Comparison of ENCODE assay signal across 1 cellular context in the genomic region with DNA sequence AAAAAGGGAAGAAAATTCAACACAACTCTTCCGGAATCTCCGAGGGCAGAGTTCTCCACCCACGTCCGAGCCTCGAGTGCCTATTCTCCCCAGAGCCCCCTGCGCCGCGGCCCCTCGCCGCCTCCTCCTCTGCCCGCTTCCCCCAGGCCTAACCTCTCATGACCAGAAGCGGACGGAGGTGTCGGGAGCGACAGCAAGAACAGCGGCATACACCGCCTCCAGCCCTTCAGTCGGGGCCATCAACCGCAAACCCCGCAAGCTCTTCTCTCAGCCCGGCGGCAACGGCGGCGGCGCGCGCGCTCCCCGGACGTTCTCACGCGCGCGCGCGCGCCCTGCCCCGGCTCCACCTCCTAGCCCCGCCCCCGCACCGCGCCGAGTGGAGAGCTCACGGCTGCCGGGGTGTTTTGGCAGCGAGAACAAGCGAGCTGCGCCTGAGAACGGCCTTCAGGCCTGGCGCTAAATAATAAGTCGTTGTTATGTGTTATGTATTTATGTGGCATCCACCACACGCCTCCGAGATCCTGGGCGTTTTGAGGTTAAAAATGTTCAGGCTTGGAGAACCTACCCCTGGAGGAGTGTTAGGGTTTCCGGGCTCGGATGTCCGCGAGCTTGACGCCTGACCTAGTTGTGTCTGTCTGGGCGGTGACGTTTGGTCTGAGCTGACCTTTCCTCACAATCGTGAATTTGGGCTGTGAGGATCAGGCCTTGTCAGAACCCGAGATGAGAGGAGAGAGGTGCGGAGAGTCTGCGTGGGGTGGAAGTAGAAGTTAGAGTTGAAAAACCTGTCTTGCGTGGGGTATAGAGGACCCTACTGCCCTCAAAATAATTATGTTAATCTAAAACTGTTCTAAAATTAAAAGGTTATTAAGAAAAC.
TF ChIP-seq lines count a peak whose summit lies in the region.

A gene with protein sequence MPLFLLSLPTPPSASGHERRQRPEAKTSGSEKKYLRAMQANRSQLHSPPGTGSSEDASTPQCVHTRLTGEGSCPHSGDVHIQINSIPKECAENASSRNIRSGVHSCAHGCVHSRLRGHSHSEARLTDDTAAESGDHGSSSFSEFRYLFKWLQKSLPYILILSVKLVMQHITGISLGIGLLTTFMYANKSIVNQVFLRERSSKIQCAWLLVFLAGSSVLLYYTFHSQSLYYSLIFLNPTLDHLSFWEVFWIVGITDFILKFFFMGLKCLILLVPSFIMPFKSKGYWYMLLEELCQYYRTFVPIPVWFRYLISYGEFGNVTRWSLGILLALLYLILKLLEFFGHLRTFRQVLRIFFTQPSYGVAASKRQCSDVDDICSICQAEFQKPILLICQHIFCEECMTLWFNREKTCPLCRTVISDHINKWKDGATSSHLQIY (minus strand): TSS at position 286 of the 874 bp plus-strand sequence. CDS start 77 bp downstream, at position 209.

TF ChIP-seq in HCT116, 20 proteins besides CTCF, POLR2A, EP300 and RAD21 (continued from another document):
- TF ChIP-seq, protein P1, sequence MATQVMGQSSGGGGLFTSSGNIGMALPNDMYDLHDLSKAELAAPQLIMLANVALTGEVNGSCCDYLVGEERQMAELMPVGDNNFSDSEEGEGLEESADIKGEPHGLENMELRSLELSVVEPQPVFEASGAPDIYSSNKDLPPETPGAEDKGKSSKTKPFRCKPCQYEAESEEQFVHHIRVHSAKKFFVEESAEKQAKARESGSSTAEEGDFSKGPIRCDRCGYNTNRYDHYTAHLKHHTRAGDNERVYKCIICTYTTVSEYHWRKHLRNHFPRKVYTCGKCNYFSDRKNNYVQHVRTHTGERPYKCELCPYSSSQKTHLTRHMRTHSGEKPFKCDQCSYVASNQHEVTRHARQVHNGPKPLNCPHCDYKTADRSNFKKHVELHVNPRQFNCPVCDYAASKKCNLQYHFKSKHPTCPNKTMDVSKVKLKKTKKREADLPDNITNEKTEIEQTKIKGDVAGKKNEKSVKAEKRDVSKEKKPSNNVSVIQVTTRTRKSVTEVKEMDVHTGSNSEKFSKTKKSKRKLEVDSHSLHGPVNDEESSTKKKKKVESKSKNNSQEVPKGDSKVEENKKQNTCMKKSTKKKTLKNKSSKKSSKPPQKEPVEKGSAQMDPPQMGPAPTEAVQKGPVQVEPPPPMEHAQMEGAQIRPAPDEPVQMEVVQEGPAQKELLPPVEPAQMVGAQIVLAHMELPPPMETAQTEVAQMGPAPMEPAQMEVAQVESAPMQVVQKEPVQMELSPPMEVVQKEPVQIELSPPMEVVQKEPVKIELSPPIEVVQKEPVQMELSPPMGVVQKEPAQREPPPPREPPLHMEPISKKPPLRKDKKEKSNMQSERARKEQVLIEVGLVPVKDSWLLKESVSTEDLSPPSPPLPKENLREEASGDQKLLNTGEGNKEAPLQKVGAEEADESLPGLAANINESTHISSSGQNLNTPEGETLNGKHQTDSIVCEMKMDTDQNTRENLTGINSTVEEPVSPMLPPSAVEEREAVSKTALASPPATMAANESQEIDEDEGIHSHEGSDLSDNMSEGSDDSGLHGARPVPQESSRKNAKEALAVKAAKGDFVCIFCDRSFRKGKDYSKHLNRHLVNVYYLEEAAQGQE (IDR thresholded peaks at IDR 0.05; ENCODE audit: low read depth), result no peak
- TF ChIP-seq TCF7L2 (IDR thresholded peaks at IDR 0.05; ENCODE audit: borderline replicate concordance, extremely low read depth, insufficient read depth, insufficient read length), result peak; percentile 59
- TF ChIP-seq FOSL1 (IDR thresholded peaks at IDR 0.05; ENCODE audit: low read depth), result no peak
- peak; percentile 93 for TF ChIP-seq EGR1 (IDR thresholded peaks at IDR 0.05; ENCODE audit: low read depth)
- TF ChIP-seq, protein P2, sequence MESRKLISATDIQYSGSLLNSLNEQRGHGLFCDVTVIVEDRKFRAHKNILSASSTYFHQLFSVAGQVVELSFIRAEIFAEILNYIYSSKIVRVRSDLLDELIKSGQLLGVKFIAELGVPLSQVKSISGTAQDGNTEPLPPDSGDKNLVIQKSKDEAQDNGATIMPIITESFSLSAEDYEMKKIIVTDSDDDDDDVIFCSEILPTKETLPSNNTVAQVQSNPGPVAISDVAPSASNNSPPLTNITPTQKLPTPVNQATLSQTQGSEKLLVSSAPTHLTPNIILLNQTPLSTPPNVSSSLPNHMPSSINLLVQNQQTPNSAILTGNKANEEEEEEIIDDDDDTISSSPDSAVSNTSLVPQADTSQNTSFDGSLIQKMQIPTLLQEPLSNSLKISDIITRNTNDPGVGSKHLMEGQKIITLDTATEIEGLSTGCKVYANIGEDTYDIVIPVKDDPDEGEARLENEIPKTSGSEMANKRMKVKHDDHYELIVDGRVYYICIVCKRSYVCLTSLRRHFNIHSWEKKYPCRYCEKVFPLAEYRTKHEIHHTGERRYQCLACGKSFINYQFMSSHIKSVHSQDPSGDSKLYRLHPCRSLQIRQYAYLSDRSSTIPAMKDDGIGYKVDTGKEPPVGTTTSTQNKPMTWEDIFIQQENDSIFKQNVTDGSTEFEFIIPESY (IDR thresholded peaks at IDR 0.05; ENCODE audit: extremely low read depth, insufficient replicate concordance, low read length), result no peak
- TF ChIP-seq ELF1 (IDR thresholded peaks at IDR 0.05; ENCODE audit: borderline replicate concordance, low read depth), result no peak
- peak; percentile 96 for TF ChIP-seq POLR2AphosphoS5 (IDR thresholded peaks at IDR 0.05; ENCODE audit: low read depth, low read length)
- peak; percentile 35; the same call in 1 of the 2 replicates for TF ChIP-seq ZFX (IDR thresholded peaks at IDR 0.05)
- TF ChIP-seq ZNF274 (IDR thresholded peaks at IDR 0.05; ENCODE audit: low read depth, low read length), result no peak
- peak; percentile 79 for TF ChIP-seq YY1 (IDR thresholded peaks at IDR 0.05; ENCODE audit: extremely low read depth, insufficient replicate concordance, low read depth, low read length)
- TF ChIP-seq, protein P3, sequence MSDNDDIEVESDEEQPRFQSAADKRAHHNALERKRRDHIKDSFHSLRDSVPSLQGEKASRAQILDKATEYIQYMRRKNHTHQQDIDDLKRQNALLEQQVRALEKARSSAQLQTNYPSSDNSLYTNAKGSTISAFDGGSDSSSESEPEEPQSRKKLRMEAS (IDR thresholded peaks at IDR 0.05), result peak; percentile 72
